28 cellular contexts compared by ENCODE assay signal in genomic region chr18:10872297-10872696, GRCh38.
A peak's percentile ranks its signal among the peaks of the same experiment; 100 is the strongest.
DNase-seq lines count a peak whose midpoint lies in the region; ATAC-seq, FAIRE-seq and TF ChIP-seq lines count a peak whose summit lies in the region.
"Had no signal": no experiment of that assay in that cellular context is flagged by ENCODE, and none has a peak within 500 bp of the region (broad histone marks: within the 10 kb centered on the region; RNA-seq: fewer than 3 reads in every experiment).

No MANE protein-coding gene starts in this region.

- peak in 3 of 4 donors; percentile 80 to 85 (median 83) for ATAC-seq in pancreas
- ATAC-seq in activated CD4-positive, CD25-positive, alpha-beta regulatory T cell treated with anti-CD3 and anti-CD28 coated beads, Interleukin-2, amount 50 U/mL, for 24 hours, result no peak
- ATAC-seq: activated CD8-positive, alpha-beta T cell treated with anti-CD3 and anti-CD28 coated beads, Interleukin-2, amount 10 ng/mL, durations not matched to agents 7 days and 5 days; left lung; Panc1 had no signal

- H3K27me3 ChIP-seq in pancreas, result no peaks in the 10 kb centered on the region
- H3K27me3 ChIP-seq: brain microvascular endothelial cell, left lung, neural progenitor cell, tibial artery had no signal

- TF ChIP-seq CTCF in fibroblast of pulmonary artery (IDR thresholded peaks at IDR 0.05; ENCODE audit: low read length, missing control alignments), result no peak
- TF ChIP-seq CTCF in pancreas (IDR thresholded peaks at IDR 0.05), result no peak

- intact Hi-C loops in pancreas (cut with DNase I), result no loop called here

- 31 to 47% methylated on average over 5 of the region's 5 CpGs for WGBS in pancreas, 2 donors

- in situ Hi-C loops in G401 (cut with HindIII; ENCODE audit: low sequenced_read_pairs), result no loop called here

- FAIRE-seq in pancreas (lab: Jason Lieb, UNC), result no peak
- FAIRE-seq: GM18507, HTR-8/SVneo, islet of Langerhans had no signal

- H3K4me1 ChIP-seq in pancreas, result peaks cover 0 to 5% (median 0%) of the 10 kb centered on the region in 3 donors
- H3K4me1 ChIP-seq: left lung, tibial artery had no signal

- no peaks in the 10 kb centered on the region for H3K9me3 ChIP-seq in pancreas
- H3K9me3 ChIP-seq: left lung, tibial artery had no signal

- DNase-seq in G401 (ENCODE audit: low spot score) (peak; percentile 76), NCI-H446 treated with DMSO at 0.1 percent for 48 hours (lab: John Stamatoyannopoulos, UW) (peak; percentile 56), fibroblast of pulmonary artery (ENCODE audit: low read depth) (peak; percentile 11), pancreas (peak in 3 of 6 donors; percentile 35 to 39 (median 38)), NOMO-1 (lab: John Stamatoyannopoulos, UW; ENCODE audit: unreplicated experiment in 2 of 2) (no peak), RKO (ENCODE audit: low spot score) (no peak), DMS153 (lab: John Stamatoyannopoulos, UW) (no peak)
- DNase-seq: ACHN; activated CD8-positive, alpha-beta T cell treated with anti-CD3 and anti-CD28 coated beads, Interleukin-2, amount 10 ng/mL, durations not matched to agents 7 days and 5 days; activated naive CD4-positive, alpha-beta T cell treated with anti-CD3 and anti-CD28 coated beads, Interleukin-2, amount 50 U/mL, for 16 hours; brain microvascular endothelial cell; COR-L47; DND-41; H7; KBM-7; left lung; NCI-H1092 treated with DMSO at 0.1 percent for 48 hours; NCI-H1694 treated with DMSO at 0.1 percent for 48 hours; NCI-H510A treated with DMSO at 0.1 percent for 48 hours; SIG-M5; stimulated activated CD4-positive, alpha-beta T cell treated with anti-CD3 and anti-CD28 coated beads, Interleukin-4, amount 100 ng/mL, for 1 hour; tibial artery had no signal

- H3K36me3 ChIP-seq in pancreas, result no peaks in the 10 kb centered on the region
- H3K36me3 ChIP-seq: brain microvascular endothelial cell, left lung, neural progenitor cell, tibial artery had no signal

- H3K27ac ChIP-seq in pancreas, result no peak overlapping the region
- H3K27ac ChIP-seq: brain microvascular endothelial cell, left lung, neural progenitor cell, tibial artery had no signal

- H3K4me3 ChIP-seq in fibroblast of pulmonary artery (replicated peaks; ENCODE audit: low read depth, low read length) (no peak overlapping the region), pancreas (no peak overlapping the region)
- H3K4me3 ChIP-seq: left lung, neural progenitor cell, tibial artery had no signal

Comparison
In these comparisons a context has a peak if more than half of its experiments do, and no peak if none do; other contexts are left out.
1. DNase-seq: peak in G401 (single experiment), NCI-H446 treated with DMSO at 0.1 percent for 48 hours (single experiment) and fibroblast of pulmonary artery (single experiment); none in NOMO-1 (0 of 2), RKO (single experiment) and DMS153 (single experiment).
2. ATAC-seq: peak in pancreas (3 of 4); none in activated CD4-positive, CD25-positive, alpha-beta regulatory T cell treated with anti-CD3 and anti-CD28 coated beads, Interleukin-2, amount 50 U/mL, for 24 hours (0 of 2).